Comparison of ENCODE assay signal across 41 cellular contexts in the genomic region with DNA sequence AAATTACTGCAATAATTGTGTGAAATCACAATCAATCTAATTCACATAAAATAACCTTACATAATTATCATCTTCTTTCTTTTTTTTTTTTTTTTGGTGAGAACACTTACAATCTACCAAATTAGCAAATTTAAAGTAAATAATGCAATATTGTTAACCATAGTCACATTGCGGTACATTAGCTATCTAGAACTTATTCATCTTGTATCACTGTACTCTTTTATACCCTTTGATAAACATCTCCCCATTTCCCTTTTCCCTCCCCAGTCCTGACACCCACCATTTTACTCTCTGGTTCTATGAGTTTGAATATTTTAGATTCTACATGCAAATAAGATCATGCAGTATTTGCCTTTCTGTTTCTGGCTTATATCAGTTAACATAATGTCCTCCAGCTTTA. TPM values are rescaled to one million over a fixed set of nuclear protein-coding genes. Genes with fewer than 3 reads are reported as not detected.
"Had no signal": no experiment of that assay in that cellular context is flagged by ENCODE, and none has a peak within 500 bp of the region (broad histone marks: within the 10 kb centered on the region; RNA-seq: fewer than 3 reads in every experiment).

No MANE protein-coding gene starts in this region.

- H3K27ac ChIP-seq: adrenal gland, ascending aorta, body of pancreas, brain microvascular endothelial cell, breast epithelium, cardiac muscle cell had no signal

- H3K4me1 ChIP-seq: adrenal gland, ascending aorta, body of pancreas, breast epithelium had no signal

- FAIRE-seq: astrocyte, bronchial epithelial cell, colon had no signal

- H3K4me3 ChIP-seq: adrenal gland, ascending aorta, body of pancreas, breast epithelium, cardiac muscle cell had no signal

- H3K27ac Mint-ChIP-seq: activated naive CD4-positive, alpha-beta T cell treated with anti-CD3 and anti-CD28 coated beads for 36 hours; activated naive CD4-positive, alpha-beta T cell treated with anti-CD3 and anti-CD28 coated beads, Interleukin-2, amount 10 ng/mL, durations not matched to agents 7 days and 5 days; activated naive CD4-positive, alpha-beta T cell treated with anti-CD3 and anti-CD28 coated beads, Interleukin-2, amount 50 U/mL, for 24 hours; activated naive CD4-positive, alpha-beta T cell treated with anti-CD3 and anti-CD28 coated beads, Interleukin-2, amount 50 U/mL, for 72 hours; activated naive CD8-positive, alpha-beta T cell; activated naive CD8-positive, alpha-beta T cell treated with anti-CD3 and anti-CD28 coated beads for 36 hours; activated naive CD8-positive, alpha-beta T cell treated with anti-CD3 and anti-CD28 coated beads, Interleukin-2, amount 10 ng/mL, durations not matched to agents 7 days and 5 days; activated naive CD8-positive, alpha-beta T cell treated with anti-CD3 and anti-CD28 coated beads, Interleukin-2, amount 50 U/mL, for 24 hours; activated T-cell treated with anti-CD3 and anti-CD28 coated beads, Interleukin-2, amount 50 U/mL, for 72 hours; activated T-helper 1 cell treated with anti-CD3 and anti-CD28 coated beads, Interleukin-12 subunit alpha, Interleukin-12 subunit beta, Interleukin-2, Interleukin-4 antibody, amounts not matched to agents 30 ng/mL and 10 ng/mL and 1 ng/mL, durations not matched to agents 14 hours and 24 hours and 36 hours; activated T-helper 17 cell treated with anti-CD3 and anti-CD28 coated beads, Interleukin-2, amount 50 U/mL, for 72 hours; activated T-helper 2 cell treated with anti-CD3 and anti-CD28 coated beads, Interferon-gamma antibody, Interleukin-2, Interleukin-4, amounts not matched to agents 10 μg/mL and 5 μg/mL and 100 μg/mL, durations not matched to agents 14 hours and 24 hours and 36 hours; brain had no signal

- H3K9me3 ChIP-seq: adrenal gland, ascending aorta, body of pancreas, breast epithelium had no signal

- H3K4me3 Mint-ChIP-seq: activated naive CD4-positive, alpha-beta T cell treated with anti-CD3 and anti-CD28 coated beads for 36 hours; activated naive CD4-positive, alpha-beta T cell treated with anti-CD3 and anti-CD28 coated beads, Interleukin-2, amount 10 ng/mL, durations not matched to agents 7 days and 5 days; activated naive CD4-positive, alpha-beta T cell treated with anti-CD3 and anti-CD28 coated beads, Interleukin-2, amount 50 U/mL, for 24 hours; activated naive CD8-positive, alpha-beta T cell; activated naive CD8-positive, alpha-beta T cell treated with anti-CD3 and anti-CD28 coated beads for 36 hours; activated naive CD8-positive, alpha-beta T cell treated with anti-CD3 and anti-CD28 coated beads, Interleukin-2, amount 10 ng/mL, durations not matched to agents 7 days and 5 days; activated naive CD8-positive, alpha-beta T cell treated with anti-CD3 and anti-CD28 coated beads, Interleukin-2, amount 50 U/mL, for 24 hours; activated T-cell treated with anti-CD3 and anti-CD28 coated beads, Interleukin-2, amount 50 U/mL, for 4 hours; activated T-cell treated with anti-CD3 and anti-CD28 coated beads, Interleukin-2, amount 50 U/mL, for 72 hours; activated T-helper 1 cell treated with anti-CD3 and anti-CD28 coated beads, Interleukin-12 subunit alpha, Interleukin-12 subunit beta, Interleukin-2, Interleukin-4 antibody, amounts not matched to agents 30 ng/mL and 10 ng/mL and 1 ng/mL, durations not matched to agents 14 hours and 24 hours and 36 hours; activated T-helper 17 cell treated with anti-CD3 and anti-CD28 coated beads, Interleukin-2, amount 50 U/mL, for 72 hours; brain; central memory CD8-positive, alpha-beta T cell had no signal

- ATAC-seq: activated naive CD4-positive, alpha-beta T cell treated with anti-CD3 and anti-CD28 coated beads, Interleukin-2, amount 50 U/mL, for 72 hours; activated naive CD8-positive, alpha-beta T cell treated with anti-CD3 and anti-CD28 coated beads, Interleukin-2, amount 50 U/mL, for 24 hours; activated T-cell treated with anti-CD3 and anti-CD28 coated beads, Interleukin-2, amount 50 U/mL, for 4 hours; activated T-cell treated with anti-CD3 and anti-CD28 coated beads, Interleukin-2, amount 50 U/mL, for 72 hours; activated T-helper 17 cell treated with anti-CD3 and anti-CD28 coated beads, Interleukin-2, amount 50 U/mL, for 72 hours; body of pancreas had no signal

- DNase-seq: activated effector memory CD4-positive, alpha-beta T cell treated with anti-CD3 and anti-CD28 coated beads, Interleukin-2, amount 50 U/mL, for 16 hours; activated effector memory CD4-positive, alpha-beta T cell treated with Interleukin-2 at 50 U/mL for 16 hours; activated gamma-delta T cell; activated gamma-delta T cell treated with Interleukin-2 at 50 U/mL for 16 hours; activated naive CD4-positive, alpha-beta T cell; activated naive CD4-positive, alpha-beta T cell treated with anti-CD3 and anti-CD28 coated beads for 36 hours; activated naive CD4-positive, alpha-beta T cell treated with anti-CD3 and anti-CD28 coated beads, Interleukin-2, amount 10 ng/mL, durations not matched to agents 7 days and 5 days; activated naive CD4-positive, alpha-beta T cell treated with anti-CD3 and anti-CD28 coated beads, Interleukin-2, amount 50 U/mL, for 16 hours; activated naive CD4-positive, alpha-beta T cell treated with Interleukin-2 at 50 U/mL for 16 hours; activated naive CD8-positive, alpha-beta T cell treated with anti-CD3 and anti-CD28 coated beads for 36 hours; activated naive CD8-positive, alpha-beta T cell treated with anti-CD3 and anti-CD28 coated beads, Interleukin-2, amount 10 ng/mL, durations not matched to agents 7 days and 5 days; activated naive CD8-positive, alpha-beta T cell treated with anti-CD3 and anti-CD28 coated beads, Interleukin-2, amount 50 U/mL, for 24 hours; activated T-cell treated with anti-CD3 and anti-CD28 coated beads, Interleukin-2, amount 50 U/mL, for 4 hours; activated T-cell treated with anti-CD3 and anti-CD28 coated beads, Interleukin-2, amount 50 U/mL, for 48 hours; activated T-cell treated with anti-CD3 and anti-CD28 coated beads, Interleukin-2, amount 50 U/mL, for 72 hours; adrenal gland; amniotic stem cell; amygdala; anterior cingulate cortex; aorta; body of pancreas; brain microvascular endothelial cell; caudate nucleus; central memory CD4-positive, alpha-beta T cell; cerebellar nuclear complex had no signal

- H3K4me1 Mint-ChIP-seq: activated naive CD4-positive, alpha-beta T cell treated with anti-CD3 and anti-CD28 coated beads, Interleukin-2, amount 10 ng/mL, durations not matched to agents 7 days and 5 days; activated naive CD4-positive, alpha-beta T cell treated with anti-CD3 and anti-CD28 coated beads, Interleukin-2, amount 50 U/mL, for 24 hours; activated naive CD8-positive, alpha-beta T cell treated with anti-CD3 and anti-CD28 coated beads, Interleukin-2, amount 10 ng/mL, durations not matched to agents 7 days and 5 days; activated naive CD8-positive, alpha-beta T cell treated with anti-CD3 and anti-CD28 coated beads, Interleukin-2, amount 50 U/mL, for 24 hours; activated T-helper 17 cell treated with anti-CD3 and anti-CD28 coated beads, Interleukin-2, amount 50 U/mL, for 72 hours; brain; central memory CD8-positive, alpha-beta T cell had no signal

- H3K36me3 Mint-ChIP-seq: activated naive CD4-positive, alpha-beta T cell treated with anti-CD3 and anti-CD28 coated beads, Interleukin-2, amount 10 ng/mL, durations not matched to agents 7 days and 5 days; activated naive CD4-positive, alpha-beta T cell treated with anti-CD3 and anti-CD28 coated beads, Interleukin-2, amount 50 U/mL, for 24 hours; activated naive CD4-positive, alpha-beta T cell treated with anti-CD3 and anti-CD28 coated beads, Interleukin-2, amount 50 U/mL, for 72 hours; activated naive CD8-positive, alpha-beta T cell; activated naive CD8-positive, alpha-beta T cell treated with anti-CD3 and anti-CD28 coated beads for 36 hours; activated naive CD8-positive, alpha-beta T cell treated with anti-CD3 and anti-CD28 coated beads, Interleukin-2, amount 10 ng/mL, durations not matched to agents 7 days and 5 days; brain had no signal

- H3K27me3 Mint-ChIP-seq: activated naive CD4-positive, alpha-beta T cell treated with anti-CD3 and anti-CD28 coated beads, Interleukin-2, amount 50 U/mL, for 24 hours had no signal

- H3K27me3 ChIP-seq: adrenal gland, ascending aorta, cardiac muscle cell had no signal

- H3K36me3 ChIP-seq: adrenal gland, ascending aorta, brain microvascular endothelial cell, breast epithelium, cardiac muscle cell had no signal

RNA-seq across cellular contexts. Expression of gene PRAME, which starts 24.0 kb away (rescaled TPM):
- total RNA-seq: activated naive CD4-positive, alpha-beta T cell treated with anti-CD3 and anti-CD28 coated beads for 36 hours; activated naive CD8-positive, alpha-beta T cell treated with anti-CD3 and anti-CD28 coated beads for 36 hours; activated naive CD8-positive, alpha-beta T cell treated with anti-CD3 and anti-CD28 coated beads, Interleukin-2, amount 10 ng/mL, durations not matched to agents 7 days and 5 days; activated T-helper 1 cell treated with anti-CD3 and anti-CD28 coated beads, Interleukin-12 subunit alpha, Interleukin-12 subunit beta, Interleukin-2, Interleukin-4 antibody, amounts not matched to agents 30 ng/mL and 10 ng/mL and 1 ng/mL, durations not matched to agents 14 hours and 24 hours and 36 hours; activated T-helper 17 cell treated with anti-CD3 and anti-CD28 coated beads, Interleukin-2, amount 50 U/mL, for 72 hours; activated T-helper 2 cell treated with anti-CD3 and anti-CD28 coated beads, Interferon-gamma antibody, Interleukin-2, Interleukin-4, amounts not matched to agents 10 μg/mL and 5 μg/mL and 100 μg/mL, durations not matched to agents 14 hours and 24 hours and 36 hours; aorta; ascending aorta; astrocyte; body of pancreas; bronchial epithelial cell; cardiac muscle cell; cerebellum; chondrocyte had no signal
- polyA plus RNA-seq: aorta, cardiac muscle cell had no signal
